ENCODE assay signal across 8 cellular contexts in the genomic region with DNA sequence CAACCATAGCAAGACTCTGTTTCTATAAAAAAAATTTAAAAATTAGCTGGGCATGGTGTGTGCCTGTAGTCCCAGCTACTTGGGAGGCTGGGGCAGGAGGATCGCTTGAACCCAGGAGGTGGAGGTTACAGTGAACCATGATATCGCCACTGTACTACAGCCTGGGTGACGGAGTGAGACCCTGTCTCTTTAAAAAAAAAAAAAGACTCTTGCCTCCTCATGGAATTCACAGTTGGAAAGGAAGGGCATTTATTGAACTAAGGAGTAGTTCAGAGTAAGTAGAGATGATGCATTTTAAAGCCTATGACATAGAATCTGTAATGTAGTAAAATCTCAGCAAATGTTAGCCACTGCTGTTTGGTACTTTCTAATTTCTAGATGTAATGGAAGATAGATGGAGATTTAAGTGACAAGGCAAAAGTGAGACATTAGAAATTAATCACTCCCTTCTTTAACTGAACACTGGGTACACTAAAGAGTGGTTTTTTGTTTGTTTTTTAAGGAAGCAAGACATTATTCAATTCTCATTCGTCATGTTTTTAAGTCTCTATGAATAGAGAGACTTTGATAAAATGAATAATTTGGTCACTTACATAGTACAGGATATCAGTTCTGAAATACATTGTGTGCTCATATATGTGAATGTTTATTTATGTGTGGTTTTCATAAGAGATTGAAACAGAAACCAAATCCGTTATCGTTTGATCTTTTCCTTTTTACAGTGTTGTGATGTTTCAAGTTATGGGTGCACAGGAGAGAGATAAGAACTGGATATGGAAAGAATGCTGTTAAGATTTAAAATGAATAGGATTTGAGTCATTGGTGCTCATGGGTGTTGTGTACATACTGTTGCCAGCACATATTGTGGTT. TPM values are rescaled to one million over a fixed set of nuclear protein-coding genes. Genes with fewer than 3 reads are reported as not detected.
A peak's percentile ranks its signal among the peaks of the same experiment; 100 is the strongest.
DNase-seq lines count a peak whose midpoint lies in the region; ATAC-seq, FAIRE-seq and TF ChIP-seq lines count a peak whose summit lies in the region.

No MANE protein-coding gene starts in this region.

- no peak overlapping the region for H3K4ac ChIP-seq in neuronal stem cell (ENCODE audit: low read length)

- no peak overlapping the region for H2BK5ac ChIP-seq in neuronal stem cell (ENCODE audit: low read length)

- H3K27me3 ChIP-seq in BE2C (no peaks in the 10 kb centered on the region), neuronal stem cell (ENCODE audit: control insufficient read depth in 3 of 3, insufficient read depth in 3 of 3, low read depth in 1 of 3, low read length in 3 of 3) (no peaks in the 10 kb centered on the region)

- H3K36me3 ChIP-seq in BE2C (no peaks in the 10 kb centered on the region), neuronal stem cell (replicated peaks in 1 of 2; ENCODE audit: control insufficient read depth in 2 of 2, insufficient read depth in 2 of 2, low read length in 2 of 2) (peaks cover 8 to 31% of the 10 kb centered on the region in 2 donors)

- H3K23ac ChIP-seq in neuronal stem cell (ENCODE audit: low read depth, low read length, poor library complexity) = no peak overlapping the region

- H3K18ac ChIP-seq in neuronal stem cell (ENCODE audit: low read length) = no peak overlapping the region

- no peak overlapping the region for H2AK5ac ChIP-seq in neuronal stem cell (ENCODE audit: low read depth, low read length)

- TF ChIP-seq CTCF in epithelial cell of esophagus (IDR thresholded peaks at IDR 0.05; ENCODE audit: insufficient read depth, low read depth, low read length, missing control alignments) (no peak), retinal pigment epithelial cell (conservative IDR thresholded peaks at IDR 0.05; ENCODE audit: low read depth, low read length) (no peak), BE2C (IDR thresholded peaks at IDR 0.05; ENCODE audit: low read depth, low read length) (no peak)

- peak; percentile 76 for FAIRE-seq in GM18507 (lab: Jason Lieb, UNC)

- no peak overlapping the region for H2BK15ac ChIP-seq in neuronal stem cell (ENCODE audit: low read length)

- H4K8ac ChIP-seq in neuronal stem cell (ENCODE audit: low read depth, low read length) = no peak overlapping the region

- H3K9me3 ChIP-seq in BE2C (no peaks in the 10 kb centered on the region), neuronal stem cell (replicated peaks in 1 of 2; ENCODE audit: control insufficient read depth in 2 of 2, insufficient read depth in 1 of 2, low read depth in 1 of 2, low read length in 2 of 2) (peaks cover 7 to 32% of the 10 kb centered on the region in 2 donors)

- H2BK120ac ChIP-seq in neuronal stem cell (ENCODE audit: low read depth, low read length) = no peak overlapping the region

- H2BK12ac ChIP-seq in neuronal stem cell (ENCODE audit: low read length) = no peak overlapping the region

- H3K4me3 ChIP-seq in epithelial cell of esophagus (ENCODE audit: low read length) = peak overlapping the region; percentile 9
- peak overlapping the region; percentile 32 for H3K4me3 ChIP-seq in retinal pigment epithelial cell (ENCODE audit: low read length)
- no peak overlapping the region for H3K4me3 ChIP-seq in BE2C (ENCODE audit: low read depth, low read length)
- H3K4me3 ChIP-seq in neuronal stem cell (ENCODE audit: low read length in 2 of 2) = no peak overlapping the region

- no peak overlapping the region for H3K14ac ChIP-seq in neuronal stem cell (ENCODE audit: low read length)

- H3K4me1 ChIP-seq in BE2C (no peaks in the 10 kb centered on the region), neuronal stem cell (ENCODE audit: control insufficient read depth in 2 of 2, insufficient read depth in 1 of 2, low read depth in 1 of 2, low read length in 2 of 2) (peaks cover 2 to 4% of the 10 kb centered on the region in 2 donors)

- ATAC-seq in HG02759 (IDR thresholded peaks at IDR 0.05; ENCODE audit: unreplicated experiment) = peak; percentile 75

- no peak overlapping the region for H2AFZ ChIP-seq in neuronal stem cell (ENCODE audit: low read length)

- H3K79me1 ChIP-seq in neuronal stem cell (ENCODE audit: low read depth, low read length) = peaks cover 1% of the 10 kb centered on the region

- no peak overlapping the region for H3K9ac ChIP-seq in neuronal stem cell (ENCODE audit: low read depth, low read length, poor library complexity)

- H3K27ac ChIP-seq in neuronal stem cell (replicated peaks; ENCODE audit: low read length) = no peak overlapping the region

- H4K91ac ChIP-seq in neuronal stem cell (ENCODE audit: low read depth, low read length, poor library complexity) = no peak overlapping the region

- no peak overlapping the region for H3K4me2 ChIP-seq in neuronal stem cell (ENCODE audit: insufficient read depth, low read length, poor library complexity, severe bottlenecking)

- no peak for DNase-seq in GM18507 (ENCODE audit: extremely low spot score, insufficient read length, low read depth)
- DNase-seq in RPMI7951 (ENCODE audit: low read depth) = peak; percentile 91
- DNase-seq in epithelial cell of esophagus (ENCODE audit: low read depth) = peak; percentile 77
- peak; percentile 79 for DNase-seq in retinal pigment epithelial cell (ENCODE audit: low read depth)
- no peak for DNase-seq in islet precursor cell
- no peak for DNase-seq in BE2C
- no peak for DNase-seq in neuronal stem cell (ENCODE audit: low spot score)

- no CpG with 5 or more reads among the region's 6 CpGs for WGBS in neuronal stem cell (ENCODE audit: extremely low coverage in 2 of 2, insufficient read length in 2 of 2, insufficient replicate concordance in 1 of 2), 2 donors

RNA-seq across cellular contexts. Expression of a gene that starts 29.3 kb away (rescaled TPM):
- total RNA-seq in RPMI7951 (2014; rRNA removed; shearing (Covaris generic)) = 49.1 and 56.0 TPM in 2 replicates
- polyA plus RNA-seq in BE2C (2012; ENCODE audit: insufficient read depth, insufficient read length, low read depth) = 6.3 TPM
- 11.2 TPM for polyA plus RNA-seq in neuronal stem cell (2013, experiment 1 of 2)
- 11.3 TPM for polyA plus RNA-seq in neuronal stem cell (2013, experiment 2 of 2)

Comparison
In these comparisons a context has a peak if more than half of its experiments do, and no peak if none do; other contexts are left out.
1. DNase-seq: peak in RPMI7951 (single experiment), epithelial cell of esophagus (single experiment) and retinal pigment epithelial cell (single experiment); none in GM18507 (single experiment), islet precursor cell (single experiment), BE2C (single experiment) and neuronal stem cell (single experiment).
2. H3K4me3 ChIP-seq: peak in epithelial cell of esophagus (single experiment) and retinal pigment epithelial cell (single experiment); none in BE2C (single experiment) and neuronal stem cell (0 of 2).